In the genomic region with DNA sequence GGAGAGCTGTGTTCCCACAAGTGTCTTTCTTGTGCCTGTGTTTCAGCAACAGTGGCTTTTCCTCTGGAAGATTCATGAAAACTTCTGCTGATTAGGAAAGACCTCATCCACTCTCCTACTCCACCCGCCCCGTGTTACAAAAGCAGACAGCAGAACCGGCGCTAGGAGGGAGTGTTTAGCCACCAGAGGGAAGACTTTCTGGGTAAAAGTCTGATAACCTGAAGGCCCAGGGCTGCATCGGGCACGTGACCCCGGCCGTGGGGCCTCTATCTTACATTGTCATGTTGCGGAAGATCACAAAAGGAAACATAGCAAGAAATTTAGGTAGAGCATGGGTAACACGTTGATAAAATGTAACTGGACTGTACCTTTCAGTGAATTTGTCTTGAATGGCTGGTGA, we compare ENCODE assay signal across 9 cellular contexts. TPM values are rescaled to one million over a fixed set of nuclear protein-coding genes. Genes with fewer than 3 reads are reported as not detected.
A peak's percentile ranks its signal among the peaks of the same experiment; 100 is the strongest.
DNase-seq lines count a peak whose midpoint lies in the region; ATAC-seq lines count a peak whose summit lies in the region.
"Had no signal": no experiment of that assay in that cellular context is flagged by ENCODE, and none has a peak within 500 bp of the region (broad histone marks: within the 10 kb centered on the region; RNA-seq: fewer than 3 reads in every experiment).

No MANE protein-coding gene starts in this region.

- DNase-seq in AG08395 (ENCODE audit: low spot score), result peak; percentile 50
- peak; percentile 65 for DNase-seq in SK-MEL-5 (ENCODE audit: low read depth, low spot score)
- peak; percentile 65 for DNase-seq in iPS-NIHi11 (ENCODE audit: low spot score)
- no peak for DNase-seq in mesenteric fat pad (ENCODE audit: low spot score)
- DNase-seq: NCI-H146 had no signal

- ATAC-seq in GM18868 (IDR thresholded peaks at IDR 0.05; ENCODE audit: unreplicated experiment) (peak; percentile 72), HG03342 (IDR thresholded peaks at IDR 0.05; ENCODE audit: unreplicated experiment) (no peak), GM19324 (IDR thresholded peaks at IDR 0.05; ENCODE audit: low FRiP score, unreplicated experiment) (no peak), HG02610 (IDR thresholded peaks at IDR 0.05; ENCODE audit: unreplicated experiment) (no peak)

- in situ Hi-C loops in SK-MEL-5 (cut with HindIII; ENCODE audit: low pct_unique_long_range_greater_than_20kb, low sequenced_read_pairs), result no loop called here

RNA-seq across cellular contexts. Expression of a gene that starts 32.0 kb away (rescaled TPM):
- 3.4 and 4.0 TPM in 2 replicates for total RNA-seq in SK-MEL-5 (2014; rRNA removed; shearing (Covaris generic))
- polyA plus RNA-seq in SK-MEL-5 (2015; cell fraction: cytosol; rRNA removed), result 10.8 and 12.8 TPM in 2 replicates
- 16.3 and 22.8 TPM in 2 replicates for polyA plus RNA-seq in SK-MEL-5 (2015; cell fraction: nucleus; rRNA removed)
- 3.6 TPM for total RNA-seq in mesenteric fat pad

RNA-seq across cellular contexts. Expression of a gene that starts 41.7 kb away (rescaled TPM):
- not detected in 2 replicates for total RNA-seq in SK-MEL-5 (2014; rRNA removed; shearing (Covaris generic))
- polyA plus RNA-seq in SK-MEL-5 (2015; cell fraction: cytosol; rRNA removed), result not detected in 2 replicates
- polyA plus RNA-seq in SK-MEL-5 (2015; cell fraction: nucleus; rRNA removed), result not detected in 2 replicates
- total RNA-seq in mesenteric fat pad, result 1.1 TPM
